In genomic region chr12:53508534-53509199, GRCh38 we compare ENCODE assay signal across 8 cellular contexts. TPM values are rescaled to one million over a fixed set of nuclear protein-coding genes. Genes with fewer than 3 reads are reported as not detected.
DNase-seq lines count a peak whose midpoint lies in the region; ATAC-seq lines count a peak whose summit lies in the region.

No MANE protein-coding gene starts in this region.

- intact Hi-C loops in CD4-positive, alpha-beta memory T cell (cut with micrococcal nuclease) = loop anchor here (1.0 to 2.0 kb wide), 5 partner anchors 32 to 184 kb away; partner anchors contain the start of gene PRR13

- H3K4me3 ChIP-seq in CD4-positive, alpha-beta memory T cell (ENCODE audit: low read length in 2 of 2) = no peak overlapping the region

- peak overlapping the region in 1 of 8 donors; percentile 2 for H3K4me3 Mint-ChIP-seq in CD4-positive, alpha-beta memory T cell

- peak overlapping the region; percentile 14 to 70 (median 47) for H3K27ac Mint-ChIP-seq in CD4-positive, alpha-beta memory T cell

- POLR2A ChIA-PET in CD4-positive, alpha-beta memory T cell (lab: Charles Lee; ENCODE audit: partially characterized antibody) = interaction anchor here (0.6 to 3.4 kb wide), 15 partner anchors 9 to 429 kb away, joined by 3 to 36 read pairs (median 4); partner anchors contain the start of genes MAP3K12, PRR13, SPRYD3 and TARBP2

- H3K27me3 Mint-ChIP-seq in CD4-positive, alpha-beta memory T cell = no peaks in the 10 kb centered on the region

- H3K9me3 Mint-ChIP-seq in CD4-positive, alpha-beta memory T cell = peaks cover 0 to under 1% (median 0%) of the 10 kb centered on the region in 8 donors

- DNase-seq in CD4-positive, alpha-beta memory T cell = peak; percentile 69 to 78 (median 75)
- DNase-seq in NCI-H82 treated with DMSO at 0.1 percent for 48 hours (lab: John Stamatoyannopoulos, UW; ENCODE audit: unreplicated experiment) (peak; percentile 89), dermis blood vessel endothelial cell (peak; percentile 88), lung microvascular endothelial cell (ENCODE audit: low read depth in 2 of 2) (peak; percentile 81 to 85)
- peak; percentile 89 to 93 for DNase-seq in activated CD4-positive, alpha-beta T cell treated with anti-CD3 and anti-CD28 coated beads, Interleukin-2, amount 50 U/mL, for 48 hours
- peak; percentile 63 to 69 for DNase-seq in stimulated activated CD8-positive, alpha-beta memory T cell treated with anti-CD3 and anti-CD28 coated beads, Interleukin-15, amount 100 ng/mL, for 48 hours (ENCODE audit: low read depth in 2 of 2)

- peaks cover 6% of the 10 kb centered on the region for H3K36me3 ChIP-seq in CD4-positive, alpha-beta memory T cell (ENCODE audit: insufficient read depth, low read length)

- no peaks in the 10 kb centered on the region for H3K9me3 ChIP-seq in CD4-positive, alpha-beta memory T cell (ENCODE audit: control insufficient read depth in 1 of 2, low read length in 2 of 2)

- no peaks in the 10 kb centered on the region for H3K27me3 ChIP-seq in CD4-positive, alpha-beta memory T cell (ENCODE audit: insufficient read depth, low read length)

- H3K4me1 Mint-ChIP-seq in CD4-positive, alpha-beta memory T cell = peaks cover 5 to 16% (median 8%) of the 10 kb centered on the region in 4 donors

- ATAC-seq in GM19452 (IDR thresholded peaks at IDR 0.05; ENCODE audit: unreplicated experiment) (peak; percentile 87), HG03575 (IDR thresholded peaks at IDR 0.05; ENCODE audit: extremely low read depth, insufficient number of reproducible peaks, low FRiP score, unreplicated experiment) (peak; percentile 47)

- CTCF ChIA-PET in CD4-positive, alpha-beta memory T cell (lab: Charles Lee; ENCODE audit: partially characterized antibody) = interaction anchor here (0.6 to 7.1 kb wide), 43 partner anchors 8 to 455 kb away, joined by 3 to 93 read pairs (median 5); partner anchors contain the start of genes AAAS, AMHR2, PFDN5 and PRR13

- peak overlapping the region; percentile 16 for H3K27ac ChIP-seq in CD4-positive, alpha-beta memory T cell (ENCODE audit: low read depth, low read length)

- peaks cover 5 to 48% of the 10 kb centered on the region in 2 donors for H3K36me3 Mint-ChIP-seq in CD4-positive, alpha-beta memory T cell

- H3K4me1 ChIP-seq in CD4-positive, alpha-beta memory T cell (ENCODE audit: insufficient read depth, low read length) = peaks cover 10% of the 10 kb centered on the region

RNA-seq across cellular contexts. Expression of gene NPFF, which starts 1.4 kb away (rescaled TPM):
- not detected for total RNA-seq in CD4-positive, alpha-beta memory T cell
- polyA plus RNA-seq in CD4-positive, alpha-beta memory T cell = not detected
- total RNA-seq in dermis blood vessel endothelial cell (not detected in 2 replicates), lung microvascular endothelial cell (not detected in 2 replicates)

RNA-seq across cellular contexts. Expression of gene TARBP2, which starts 7.6 kb away (rescaled TPM):
- total RNA-seq in CD4-positive, alpha-beta memory T cell = 10 to 100 TPM; 26.9 to 37.0 TPM
- polyA plus RNA-seq in CD4-positive, alpha-beta memory T cell = 10 to 100 TPM; 24.5 to 33.1 TPM
- 38.8 and 48.3 TPM in 2 replicates for total RNA-seq in dermis blood vessel endothelial cell
- 33.1 and 36.1 TPM in 2 replicates for total RNA-seq in lung microvascular endothelial cell

RNA-seq across cellular contexts. Expression of gene MAP3K12, which starts 9.4 kb away (rescaled TPM):
- 10 to 100 TPM; 25.0 to 28.2 TPM for total RNA-seq in CD4-positive, alpha-beta memory T cell
- polyA plus RNA-seq in CD4-positive, alpha-beta memory T cell = 1 to 10 TPM; 3.1 to 8.5 TPM
- total RNA-seq in dermis blood vessel endothelial cell = 13.6 and 19.1 TPM in 2 replicates
- total RNA-seq in lung microvascular endothelial cell = 2.4 and 5.7 TPM in 2 replicates

RNA-seq across cellular contexts. Expression of gene PCBP2, which starts 56.8 kb away (rescaled TPM):
- 100 to 1,000 TPM; 848 to 858 TPM for total RNA-seq in CD4-positive, alpha-beta memory T cell
- 100 to 1,000 TPM in 1 of 2 donors, 10 to 100 TPM in 1; 88.0 to 118 TPM for polyA plus RNA-seq in CD4-positive, alpha-beta memory T cell
- 417 and 525 TPM in 2 replicates for total RNA-seq in dermis blood vessel endothelial cell
- 299 TPM in 2 replicates for total RNA-seq in lung microvascular endothelial cell
